Comparison of ENCODE assay signal across 15 cellular contexts in genomic region chr14:92625213-92625612, GRCh38.
A peak's percentile ranks its signal among the peaks of the same experiment; 100 is the strongest.
DNase-seq lines count a peak whose midpoint lies in the region; ATAC-seq, FAIRE-seq and TF ChIP-seq lines count a peak whose summit lies in the region.
"Had no signal": no experiment of that assay in that cellular context is flagged by ENCODE, and none has a peak within 500 bp of the region (broad histone marks: within the 10 kb centered on the region; RNA-seq: fewer than 3 reads in every experiment).

No MANE protein-coding gene starts in this region.

- H3K9ac ChIP-seq in kidney (ENCODE audit: low read length in 2 of 2), result no peak overlapping the region

- DNase-seq in EL (peak; percentile 97), RCC 7860 (ENCODE audit: low spot score) (peak; percentile 83), epithelial cell of prostate (ENCODE audit: low read depth, low spot score) (peak; percentile 54), skeletal muscle cell (ENCODE audit: low read depth) (peak; percentile 78), Peyer's patch (no peak), kidney (no peak)
- DNase-seq: activated CD4-positive, alpha-beta T cell treated with anti-CD3 and anti-CD28 coated beads, Interleukin-2, amount 50 U/mL, for 48 hours; activated naive CD4-positive, alpha-beta T cell treated with Interleukin-2 at 50 U/mL for 16 hours; cortex of kidney; NCI-H1694 treated with DMSO at 0.1 percent for 48 hours; stimulated activated naive CD4-positive, alpha-beta T cell had no signal

- FAIRE-seq in RCC 7860 (lab: Jason Lieb, UNC) (peak; percentile 97), kidney (lab: Jason Lieb, UNC) (no peak)
- FAIRE-seq: K562 had no signal

- intact Hi-C loops in kidney (cut with DNase I), result no loop called here

- no peak for ATAC-seq in HG03520 (IDR thresholded peaks at IDR 0.05; ENCODE audit: unreplicated experiment)
- ATAC-seq in GM21381 (IDR thresholded peaks at IDR 0.05; ENCODE audit: unreplicated experiment), result no peak
- ATAC-seq: GM23338, K562 had no signal

- H3K9me3 ChIP-seq in Peyer's patch (peaks cover 0 to 20% (median 4%) of the 10 kb centered on the region in 4 donors), kidney (ENCODE audit: control insufficient read depth in 1 of 2, low read length in 2 of 2) (peaks cover 3 to 22% of the 10 kb centered on the region in 2 donors)

- H3K36me3 ChIP-seq in Peyer's patch (peaks cover 0 to 9% (median 0%) of the 10 kb centered on the region in 3 donors), kidney (ENCODE audit: control insufficient read depth in 1 of 2, insufficient read depth in 2 of 2, low read length in 2 of 2) (no peaks in the 10 kb centered on the region)

- H3K27ac ChIP-seq in epithelial cell of prostate, result peak overlapping the region; percentile 21
- H3K27ac ChIP-seq in Peyer's patch, result no peak overlapping the region
- H3K27ac ChIP-seq in kidney (ENCODE audit: low read depth in 2 of 2, low read length in 2 of 2), result no peak overlapping the region

- H3K27me3 ChIP-seq in Peyer's patch, result no peaks in the 10 kb centered on the region

- H3K4me3 ChIP-seq in skeletal muscle cell (ENCODE audit: low read depth, low read length) (no peak overlapping the region), Peyer's patch (no peak overlapping the region), kidney (ENCODE audit: low read length in 2 of 2) (no peak overlapping the region)
- H3K4me3 ChIP-seq: GM23338, K562 had no signal

- TF ChIP-seq POLR2A in Peyer's patch (IDR thresholded peaks at IDR 0.05), result no peak

- H3K4me1 ChIP-seq in Peyer's patch (peaks cover 0 to 5% (median 0%) of the 10 kb centered on the region in 4 donors), kidney (ENCODE audit: control insufficient read depth in 1 of 2, insufficient read depth in 1 of 2, low read depth in 1 of 2, low read length in 2 of 2) (no peaks in the 10 kb centered on the region)

- TF ChIP-seq CTCF in Peyer's patch (IDR thresholded peaks at IDR 0.05), result no peak
- TF ChIP-seq CTCF in kidney (IDR thresholded peaks at IDR 0.05; ENCODE audit: borderline replicate concordance, extremely low read depth, insufficient read depth), result no peak

Comparison
In these comparisons a context has a peak if more than half of its experiments do, and no peak if none do; other contexts are left out.
1. DNase-seq: peak in EL (single experiment), RCC 7860 (single experiment), epithelial cell of prostate (single experiment) and skeletal muscle cell (single experiment); none in Peyer's patch (0 of 3) and kidney (single experiment).